9 cellular contexts compared by ENCODE assay signal in the genomic region with DNA sequence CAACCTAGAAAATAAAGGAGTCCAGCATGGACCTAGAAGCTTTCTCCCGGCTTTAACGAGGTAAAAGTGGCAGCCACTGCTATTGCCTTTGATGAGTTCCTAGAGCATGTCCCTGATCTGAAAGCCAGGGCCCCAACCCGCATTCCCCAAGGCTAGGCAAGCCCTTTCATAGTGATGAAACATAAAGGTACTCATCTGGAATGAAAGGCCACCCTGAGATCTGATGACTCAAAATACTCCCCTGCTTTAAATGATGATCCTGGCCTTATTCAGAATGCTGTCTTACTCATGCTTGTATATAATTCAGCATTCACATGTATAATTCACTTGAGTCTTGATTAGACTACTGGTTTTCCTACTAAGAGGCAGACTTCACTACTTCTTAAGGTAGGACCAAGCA. TPM values are rescaled to one million over a fixed set of nuclear protein-coding genes. Genes with fewer than 3 reads are reported as not detected.
DNase-seq lines count a peak whose midpoint lies in the region; ATAC-seq and TF ChIP-seq lines count a peak whose summit lies in the region.
"Had no signal": no experiment of that assay in that cellular context is flagged by ENCODE, and none has a peak within 500 bp of the region (broad histone marks: within the 10 kb centered on the region; RNA-seq: fewer than 3 reads in every experiment).

No MANE protein-coding gene starts in this region.

- no peaks in the 10 kb centered on the region for H3K4me1 ChIP-seq in GM23338 (ENCODE audit: insufficient read depth)
- H3K4me1 ChIP-seq: colonic mucosa had no signal

- H2AFZ ChIP-seq in GM23338: no peak overlapping the region

- H3K4me3 Mint-ChIP-seq in brain (no peak overlapping the region), GM23338 (no peak overlapping the region)

- no peaks in the 10 kb centered on the region for H3K79me2 ChIP-seq in GM23338 (replicated peaks; ENCODE audit: insufficient read depth)

- no peak overlapping the region for H3K4me2 ChIP-seq in GM23338

- H3K9me2 ChIP-seq in GM23338 (ENCODE audit: insufficient read depth): no peaks in the 10 kb centered on the region

- no peak overlapping the region for H3K4me3 ChIP-seq in GM23338
- H3K4me3 ChIP-seq: colonic mucosa had no signal

- peaks cover 6% of the 10 kb centered on the region for H3K4me1 Mint-ChIP-seq in brain
- no peaks in the 10 kb centered on the region for H3K4me1 Mint-ChIP-seq in GM23338

- H3K27ac ChIP-seq in GM23338 (ENCODE audit: low read depth): no peak overlapping the region
- H3K27ac ChIP-seq: colonic mucosa had no signal

- DNase-seq in AG20443 (ENCODE audit: low spot score): peak; percentile 49
- DNase-seq in M059J (ENCODE audit: low read depth): peak; percentile 99
- DNase-seq in renal cortical epithelial cell (ENCODE audit: low read depth): peak; percentile 95
- no peak for DNase-seq in SKM-1 (lab: John Stamatoyannopoulos, UW; ENCODE audit: unreplicated experiment)
- no peak for DNase-seq in NCI-H526 (lab: John Stamatoyannopoulos, UW)
- no peak for DNase-seq in GM23338 (ENCODE audit: low spot score)
- DNase-seq in GDM1 (lab: John Stamatoyannopoulos, UW): no peak
- DNase-seq: colonic mucosa had no signal

- H3K9me3 Mint-ChIP-seq in brain (no peaks in the 10 kb centered on the region), GM23338 (no peaks in the 10 kb centered on the region)

- ATAC-seq in GM23338: no peak

- no peaks in the 10 kb centered on the region for H3F3A ChIP-seq in GM23338 (replicated peaks; ENCODE audit: low read depth)

- H3K27ac Mint-ChIP-seq in brain: peak overlapping the region in 3 of 5 experiments; percentile 30 to 87 (median 53)
- H3K27ac Mint-ChIP-seq in GM23338: no peak overlapping the region

- no peaks in the 10 kb centered on the region for H3K27me3 ChIP-seq in GM23338 (ENCODE audit: insufficient read depth)
- H3K27me3 ChIP-seq: colonic mucosa had no signal

- H4K20me1 ChIP-seq in GM23338 (replicated peaks; ENCODE audit: insufficient read depth): no peaks in the 10 kb centered on the region; the same call in 1 of the 2 replicates

- no peaks in the 10 kb centered on the region for H3K27me3 Mint-ChIP-seq in brain
- H3K27me3 Mint-ChIP-seq in GM23338 (ENCODE audit: insufficient read depth, low read depth, poor library complexity): no peaks in the 10 kb centered on the region

- TF ChIP-seq CTCF in brain (conservative IDR thresholded peaks at IDR 0.05): no peak
- TF ChIP-seq CTCF in GM23338 (conservative IDR thresholded peaks at IDR 0.05; ENCODE audit: low read depth in 2 of 2): no peak

- H3K36me3 Mint-ChIP-seq in brain: peaks cover 70% of the 10 kb centered on the region
- peaks cover 30% of the 10 kb centered on the region for H3K36me3 Mint-ChIP-seq in GM23338 (ENCODE audit: low read depth)

- peaks cover 23% of the 10 kb centered on the region for H3K36me3 ChIP-seq in GM23338 (ENCODE audit: insufficient read depth)

TF ChIP-seq in GM23338, 12 proteins besides CTCF, POLR2A, EP300 and RAD21 (continues in another document):
- TF ChIP-seq CREB1 (CRISPR knock-in tag; IDR thresholded peaks at IDR 0.05; ENCODE audit: low read depth) (no peak), POLR2AphosphoS5 (IDR thresholded peaks at IDR 0.05; ENCODE audit: low read depth) (no peak), ZNF331 (CRISPR knock-in tag; IDR thresholded peaks at IDR 0.05; ENCODE audit: low read depth) (no peak), EZH2 (IDR thresholded peaks at IDR 0.05; ENCODE audit: low read depth, unreplicated experiment) (no peak), STAT1 (IDR thresholded peaks at IDR 0.05; ENCODE audit: unreplicated experiment) (no peak), NANOG (IDR thresholded peaks at IDR 0.05; ENCODE audit: borderline replicate concordance) (no peak), ETS1 (IDR thresholded peaks at IDR 0.05) (no peak)
- TF ChIP-seq, protein P1, sequence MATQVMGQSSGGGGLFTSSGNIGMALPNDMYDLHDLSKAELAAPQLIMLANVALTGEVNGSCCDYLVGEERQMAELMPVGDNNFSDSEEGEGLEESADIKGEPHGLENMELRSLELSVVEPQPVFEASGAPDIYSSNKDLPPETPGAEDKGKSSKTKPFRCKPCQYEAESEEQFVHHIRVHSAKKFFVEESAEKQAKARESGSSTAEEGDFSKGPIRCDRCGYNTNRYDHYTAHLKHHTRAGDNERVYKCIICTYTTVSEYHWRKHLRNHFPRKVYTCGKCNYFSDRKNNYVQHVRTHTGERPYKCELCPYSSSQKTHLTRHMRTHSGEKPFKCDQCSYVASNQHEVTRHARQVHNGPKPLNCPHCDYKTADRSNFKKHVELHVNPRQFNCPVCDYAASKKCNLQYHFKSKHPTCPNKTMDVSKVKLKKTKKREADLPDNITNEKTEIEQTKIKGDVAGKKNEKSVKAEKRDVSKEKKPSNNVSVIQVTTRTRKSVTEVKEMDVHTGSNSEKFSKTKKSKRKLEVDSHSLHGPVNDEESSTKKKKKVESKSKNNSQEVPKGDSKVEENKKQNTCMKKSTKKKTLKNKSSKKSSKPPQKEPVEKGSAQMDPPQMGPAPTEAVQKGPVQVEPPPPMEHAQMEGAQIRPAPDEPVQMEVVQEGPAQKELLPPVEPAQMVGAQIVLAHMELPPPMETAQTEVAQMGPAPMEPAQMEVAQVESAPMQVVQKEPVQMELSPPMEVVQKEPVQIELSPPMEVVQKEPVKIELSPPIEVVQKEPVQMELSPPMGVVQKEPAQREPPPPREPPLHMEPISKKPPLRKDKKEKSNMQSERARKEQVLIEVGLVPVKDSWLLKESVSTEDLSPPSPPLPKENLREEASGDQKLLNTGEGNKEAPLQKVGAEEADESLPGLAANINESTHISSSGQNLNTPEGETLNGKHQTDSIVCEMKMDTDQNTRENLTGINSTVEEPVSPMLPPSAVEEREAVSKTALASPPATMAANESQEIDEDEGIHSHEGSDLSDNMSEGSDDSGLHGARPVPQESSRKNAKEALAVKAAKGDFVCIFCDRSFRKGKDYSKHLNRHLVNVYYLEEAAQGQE (IDR thresholded peaks at IDR 0.05; ENCODE audit: unreplicated experiment): no peak

RNA-seq across cellular contexts. Expression of gene TTPAL, which starts 21.3 kb away (rescaled TPM):
- total RNA-seq in M059J (2014; rRNA removed; shearing (Covaris generic)): 13.7 and 23.4 TPM in 2 replicates
- polyA plus RNA-seq in brain (ENCODE audit: insufficient read depth, low read depth, low replicate concordance) (8.4 TPM), GM23338 (2016; fragmentation: Nextera tagmentation; extraction: Ambion mirVana) (3.5 and 3.7 TPM in 2 replicates)
- 11.5 and 19.0 TPM in 2 replicates for total RNA-seq in renal cortical epithelial cell
- total RNA-seq in GM23338 (2014; rRNA removed; shearing (Covaris generic)): 10.2 TPM in 2 replicates

RNA-seq across cellular contexts. Expression of gene SERINC3, which starts 24.9 kb away (rescaled TPM):
- 116 and 136 TPM in 2 replicates for total RNA-seq in M059J (2014; rRNA removed; shearing (Covaris generic))
- polyA plus RNA-seq in brain (ENCODE audit: insufficient read depth, low read depth, low replicate concordance) (104 TPM), GM23338 (2016; fragmentation: Nextera tagmentation; extraction: Ambion mirVana) (18.1 and 18.6 TPM in 2 replicates)
- total RNA-seq in renal cortical epithelial cell: 87.8 and 93.4 TPM in 2 replicates
- 25.4 and 33.0 TPM in 2 replicates for total RNA-seq in GM23338 (2014; rRNA removed; shearing (Covaris generic))

Comparison
In these comparisons a context has a peak if more than half of its experiments do, and no peak if none do; other contexts are left out.
1. DNase-seq: peak in AG20443 (single experiment), M059J (single experiment) and renal cortical epithelial cell (single experiment); none in SKM-1 (single experiment), NCI-H526 (0 of 2), GM23338 (single experiment) and GDM1 (single experiment).